30 cellular contexts compared by ENCODE assay signal in genomic region chr2:55142518-55142917, GRCh38.
"Had no signal": no experiment of that assay in that cellular context is flagged by ENCODE, and none has a peak within 500 bp of the region (broad histone marks: within the 10 kb centered on the region; RNA-seq: fewer than 3 reads in every experiment).

No MANE protein-coding gene starts in this region.

- H3K36me3 ChIP-seq: colonic mucosa, esophagus squamous epithelium, heart right ventricle, lower lobe of right lung, prostate gland, right atrium auricular region, tibial artery had no signal

- H3K27me3 Mint-ChIP-seq: dendritic cell treated with granulocyte-macrophage colony-stimulating factor and Interleukin-4, amounts not matched to agents 40 ng/mL and 50 ng/mL, for 4 days; naive thymus-derived CD8-positive, alpha-beta T cell; stimulated activated naive CD8-positive, alpha-beta T cell treated with anti-CD3 and anti-CD28 coated beads, Interleukin-15, amount 100 ng/mL, for 72 hours; type B pancreatic cell had no signal

- H3K27ac ChIP-seq: colonic mucosa, esophagus squamous epithelium, heart right ventricle, lower lobe of right lung, prostate gland, right atrium auricular region, testis, tibial artery had no signal

- H3K27me3 ChIP-seq: colonic mucosa, esophagus squamous epithelium, heart right ventricle, right atrium auricular region, testis, tibial artery had no signal

- FAIRE-seq: endometrium, islet of Langerhans had no signal

- ATAC-seq: heart right ventricle; left ventricle myocardium superior; sciatic nerve; stimulated activated naive CD8-positive, alpha-beta T cell treated with anti-CD3 and anti-CD28 coated beads, Interleukin-15, amount 100 ng/mL, for 72 hours had no signal

- DNase-seq: colonic mucosa; effector memory CD4-positive, alpha-beta T cell; erythroblast; esophagus squamous epithelium; foreskin melanocyte; glutamatergic neuron; heart right ventricle; hippocampal formation; kidney glomerular epithelial cell; left colon; left ventricle myocardium superior; lower lobe of right lung; naive thymus-derived CD8-positive, alpha-beta T cell; nephron progenitor cell; nucleus accumbens; stimulated activated CD4-positive, alpha-beta T cell treated with anti-CD3 and anti-CD28 coated beads, Interleukin-12 subunit alpha, Interleukin-12 subunit beta, amount 100 ng/mL, for 4 hours; stimulated activated CD4-positive, alpha-beta T cell treated with anti-CD3 and anti-CD28 coated beads, Interleukin-1b, Interleukin-23, amount 100 ng/mL, for 48 hours; stimulated activated CD4-positive, alpha-beta T cell treated with anti-CD3 and anti-CD28 coated beads, Interleukin-4, amount 100 ng/mL, for 1 hour; stimulated activated CD8-positive, alpha-beta memory T cell treated with anti-CD3 and anti-CD28 coated beads, Interleukin-4, amount 100 ng/mL, for 48 hours; stimulated activated naive CD8-positive, alpha-beta T cell treated with anti-CD3 and anti-CD28 coated beads, Interleukin-15, amount 100 ng/mL, for 72 hours; testis; tibial artery had no signal

- H3K9me3 ChIP-seq: colonic mucosa, esophagus squamous epithelium, heart right ventricle, lower lobe of right lung, prostate gland, right atrium auricular region, testis, tibial artery had no signal

- H3K4me1 ChIP-seq: colonic mucosa, prostate gland, testis, tibial artery had no signal

- H3K4me3 ChIP-seq: colonic mucosa, esophagus squamous epithelium, heart right ventricle, lower lobe of right lung, prostate gland, right atrium auricular region, smooth muscle cell, testis, tibial artery had no signal

- H3K9me3 Mint-ChIP-seq: dendritic cell treated with granulocyte-macrophage colony-stimulating factor and Interleukin-4, amounts not matched to agents 40 ng/mL and 50 ng/mL, for 4 days; naive thymus-derived CD8-positive, alpha-beta T cell; stimulated activated naive CD8-positive, alpha-beta T cell treated with anti-CD3 and anti-CD28 coated beads, Interleukin-15, amount 100 ng/mL, for 72 hours had no signal

- H3K27ac Mint-ChIP-seq: type B pancreatic cell had no signal

- H3K4me3 Mint-ChIP-seq: dendritic cell treated with granulocyte-macrophage colony-stimulating factor and Interleukin-4, amounts not matched to agents 40 ng/mL and 50 ng/mL, for 4 days; naive thymus-derived CD8-positive, alpha-beta T cell; nephron progenitor cell; stimulated activated naive CD8-positive, alpha-beta T cell treated with anti-CD3 and anti-CD28 coated beads, Interleukin-15, amount 100 ng/mL, for 72 hours; type B pancreatic cell had no signal
